29 cellular contexts compared by ENCODE assay signal in genomic region chr14:45633220-45633984, GRCh38.
"Had no signal": no experiment of that assay in that cellular context is flagged by ENCODE, and none has a peak within 500 bp of the region (broad histone marks: within the 10 kb centered on the region; RNA-seq: fewer than 3 reads in every experiment).

No MANE protein-coding gene starts in this region.

- ATAC-seq: activated CD8-positive, alpha-beta T cell treated with anti-CD3 and anti-CD28 coated beads, Interleukin-2, amount 10 ng/mL, durations not matched to agents 7 days and 5 days; activated naive CD4-positive, alpha-beta T cell treated with anti-CD3 and anti-CD28 coated beads, Interleukin-2, amount 50 U/mL, for 72 hours; activated naive CD8-positive, alpha-beta T cell treated with anti-CD3 and anti-CD28 coated beads, Interleukin-2, amount 50 U/mL, for 24 hours; body of pancreas; Panc1; SK-N-SH treated with all-trans-retinoic acid at 6 μM for 48 hours; WTC11 had no signal

- H3K36me3 ChIP-seq: ascending aorta, cardiac muscle cell, MG63, SJSA1 had no signal

- H3K4me3 ChIP-seq: ascending aorta, body of pancreas, cardiac muscle cell, MG63, SJSA1 had no signal

- H3K4me1 ChIP-seq: ascending aorta, body of pancreas, SJSA1 had no signal

- H3K9me3 ChIP-seq: ascending aorta, body of pancreas, MG63, SJSA1 had no signal

- H3K27ac ChIP-seq: ascending aorta, body of pancreas, cardiac muscle cell, SJSA1 had no signal

- DNase-seq: activated CD4-positive, alpha-beta T cell treated with anti-CD3 and anti-CD28 coated beads for 48 hours; activated CD4-positive, alpha-beta T cell treated with anti-CD3 and anti-CD28 coated beads, Interleukin-2, amount 50 U/mL, for 4 hours; activated CD4-positive, CD25-positive, alpha-beta regulatory T cell treated with anti-CD3 and anti-CD28 coated beads, Interleukin-2, amount 50 U/mL, for 72 hours; activated CD8-positive, alpha-beta memory T cell treated with anti-CD3 and anti-CD28 coated beads, Interleukin-2, amount 50 U/mL, for 48 hours; activated CD8-positive, alpha-beta T cell treated with anti-CD3 and anti-CD28 coated beads, Interleukin-2, amount 10 ng/mL, durations not matched to agents 7 days and 5 days; activated naive CD4-positive, alpha-beta T cell treated with Interleukin-2 at 50 U/mL for 16 hours; activated naive CD8-positive, alpha-beta T cell treated with anti-CD3 and anti-CD28 coated beads, Interleukin-2, amount 50 U/mL, for 24 hours; activated T-cell treated with anti-CD3 and anti-CD28 coated beads, Interleukin-2, amount 50 U/mL, for 1 hour; amniotic stem cell; body of pancreas; KG1; MG63; NCI-H1105; NCI-H1436 treated with DMSO at 0.1 percent for 48 hours; NCI-H2029; NCI-H2107; NCI-H2171 treated with DMSO at 0.1 percent for 48 hours; NCI-H226; NCI-H526 treated with DMSO at 0.1 percent for 48 hours; NCI-H82; NK-92 treated with Interleukin-12 subunit alpha and Interleukin-12 subunit beta, amount 100 ng/mL, for 24 hours; RPMI8226 had no signal

- H3K27me3 ChIP-seq: ascending aorta, body of pancreas, cardiac muscle cell, MG63, SJSA1 had no signal
